9 cellular contexts compared by ENCODE assay signal in the genomic region with DNA sequence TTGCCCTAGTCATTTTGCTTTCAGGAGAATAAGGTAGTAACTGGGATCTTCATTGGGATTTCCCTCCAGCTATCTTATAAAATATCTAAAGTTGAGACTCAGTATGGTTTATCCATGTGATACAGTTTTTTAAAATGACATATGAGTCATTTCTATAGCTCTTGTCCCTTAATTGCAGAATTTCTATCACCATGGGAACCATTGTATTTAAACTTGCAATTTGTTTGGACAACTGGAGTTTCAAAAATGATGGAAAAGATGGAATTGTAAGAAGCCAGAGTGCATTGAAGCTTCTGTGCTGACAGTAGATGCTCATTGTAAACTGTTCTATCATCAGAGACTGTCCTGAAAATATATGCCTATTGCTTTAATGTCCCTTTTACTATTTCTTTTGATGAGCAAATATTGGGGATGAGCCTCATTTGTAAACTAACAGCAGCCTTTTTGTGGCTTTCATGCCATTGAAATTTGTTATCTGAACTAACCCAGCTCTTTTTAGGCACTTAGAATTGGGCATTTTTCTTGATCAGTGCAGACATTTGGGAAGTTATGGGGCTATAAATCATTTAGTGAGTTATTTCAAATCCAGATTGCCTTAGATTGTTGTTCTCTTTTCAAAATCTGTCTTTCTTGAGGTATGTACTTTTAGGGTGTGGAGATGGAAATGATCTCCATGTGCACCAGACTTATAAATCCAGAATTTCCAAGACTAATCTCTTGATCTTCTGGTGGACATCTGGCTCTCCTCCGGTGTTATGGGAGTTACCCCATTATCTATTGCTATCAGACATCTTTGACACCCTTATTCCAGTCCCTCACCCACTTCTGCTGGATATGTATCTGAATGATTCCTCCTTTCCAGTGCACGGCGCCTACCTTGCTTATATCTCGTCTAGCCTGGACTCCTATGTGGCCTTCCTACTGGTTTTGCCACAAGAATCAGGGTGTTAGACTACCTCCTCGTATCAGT.
"Had no signal": no experiment of that assay in that cellular context is flagged by ENCODE, and none has a peak within 500 bp of the region (broad histone marks: within the 10 kb centered on the region; RNA-seq: fewer than 3 reads in every experiment).

No MANE protein-coding gene starts in this region.

- H3K27ac ChIP-seq: gastrocnemius medialis, left ventricle myocardium inferior, stomach had no signal

- H3K9me3 ChIP-seq: gastrocnemius medialis, left ventricle myocardium inferior, stomach had no signal

- ATAC-seq: activated CD8-positive, alpha-beta T cell treated with anti-CD3 and anti-CD28 coated beads, Interleukin-2, amount 10 ng/mL, durations not matched to agents 7 days and 5 days; gastrocnemius medialis had no signal

- H3K36me3 ChIP-seq: gastrocnemius medialis had no signal

- DNase-seq: activated CD8-positive, alpha-beta memory T cell treated with anti-CD3 and anti-CD28 coated beads, Interleukin-2, amount 50 U/mL, for 48 hours; activated CD8-positive, alpha-beta T cell treated with anti-CD3 and anti-CD28 coated beads, Interleukin-2, amount 10 ng/mL, durations not matched to agents 7 days and 5 days; activated naive CD8-positive, alpha-beta T cell treated with anti-CD3 and anti-CD28 coated beads, Interleukin-2, amount 10 ng/mL, durations not matched to agents 7 days and 5 days; aorta; gastrocnemius medialis; left ventricle myocardium inferior; stimulated activated CD4-positive, alpha-beta T cell treated with anti-CD3 and anti-CD28 coated beads, Interleukin-4, amount 100 ng/mL, for 1 hour; stomach; T-helper 9 cell had no signal

- H3K4me3 Mint-ChIP-seq: activated CD8-positive, alpha-beta T cell treated with anti-CD3 and anti-CD28 coated beads, Interleukin-2, amount 10 ng/mL, durations not matched to agents 7 days and 5 days; activated naive CD8-positive, alpha-beta T cell treated with anti-CD3 and anti-CD28 coated beads, Interleukin-2, amount 10 ng/mL, durations not matched to agents 7 days and 5 days had no signal

- H3K27me3 ChIP-seq: gastrocnemius medialis, stomach had no signal

- H3K27me3 Mint-ChIP-seq: activated naive CD8-positive, alpha-beta T cell treated with anti-CD3 and anti-CD28 coated beads, Interleukin-2, amount 10 ng/mL, durations not matched to agents 7 days and 5 days had no signal

- H3K9me3 Mint-ChIP-seq: activated naive CD8-positive, alpha-beta T cell treated with anti-CD3 and anti-CD28 coated beads, Interleukin-2, amount 10 ng/mL, durations not matched to agents 7 days and 5 days had no signal

- H3K27ac Mint-ChIP-seq: activated CD8-positive, alpha-beta T cell treated with anti-CD3 and anti-CD28 coated beads, Interleukin-2, amount 10 ng/mL, durations not matched to agents 7 days and 5 days; activated naive CD8-positive, alpha-beta T cell treated with anti-CD3 and anti-CD28 coated beads, Interleukin-2, amount 10 ng/mL, durations not matched to agents 7 days and 5 days had no signal

- H3K4me3 ChIP-seq: gastrocnemius medialis, left ventricle myocardium inferior, stomach had no signal
